In the genomic region with DNA sequence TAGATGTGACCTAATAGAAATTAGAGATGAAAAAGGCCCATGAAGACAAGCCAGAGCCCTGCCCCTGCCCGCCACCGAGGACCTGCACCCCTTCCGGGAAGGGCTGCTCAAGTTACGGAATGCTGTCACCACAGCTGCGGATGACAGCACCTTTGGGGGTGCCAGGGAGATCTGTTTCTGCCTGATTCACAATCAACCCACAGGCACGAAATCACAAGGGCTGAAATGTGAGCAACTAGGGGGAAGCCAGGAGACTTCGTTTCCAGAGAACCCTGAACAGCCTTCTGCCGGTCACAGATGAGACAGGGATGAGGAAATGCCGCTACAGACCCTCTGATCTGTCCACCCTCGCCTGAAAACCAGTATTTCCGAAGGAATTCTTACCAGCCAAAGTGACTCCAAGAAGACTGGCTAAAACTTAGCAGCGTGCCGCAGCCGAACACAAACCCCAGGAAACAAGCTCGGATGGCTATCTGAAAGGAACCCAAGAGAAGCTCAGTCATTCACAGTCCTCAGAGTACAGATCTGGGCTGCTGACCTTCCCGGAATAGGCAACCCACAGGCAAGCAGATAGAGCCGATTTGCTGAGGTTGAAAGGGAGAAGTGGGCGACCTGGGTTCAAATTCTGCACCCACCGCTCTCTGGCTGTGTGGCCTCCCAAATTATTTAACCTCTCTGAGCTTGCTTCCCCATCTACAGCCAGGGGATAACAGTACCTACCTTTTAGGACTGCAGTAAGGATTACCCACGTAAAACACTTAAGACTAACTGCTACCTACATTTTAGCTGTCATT, we compare ENCODE assay signal across 1 cellular context.
A peak's percentile ranks its signal among the peaks of the same experiment; 100 is the strongest.
TF ChIP-seq lines count a peak whose summit lies in the region.

No MANE protein-coding gene starts in this region.

TF ChIP-seq in GM12878, 131 proteins besides CTCF, POLR2A, EP300 and RAD21:
- TF ChIP-seq SMARCA5 (IDR thresholded peaks at IDR 0.05) (peak; percentile 48; the same call in 1 of the 2 replicates), ZNF622 (IDR thresholded peaks at IDR 0.05) (no peak)
TF ChIP-seq in GM12878: peak in this region for 1.
